Comparison of ENCODE assay signal across 8 cellular contexts in genomic region chr9:117718085-117718484, GRCh38. TPM values are rescaled to one million over a fixed set of nuclear protein-coding genes. Genes with fewer than 3 reads are reported as not detected.
DNase-seq lines count a peak whose midpoint lies in the region; ATAC-seq, FAIRE-seq and TF ChIP-seq lines count a peak whose summit lies in the region.
"Had no signal": no experiment of that assay in that cellular context is flagged by ENCODE, and none has a peak within 500 bp of the region (broad histone marks: within the 10 kb centered on the region; RNA-seq: fewer than 3 reads in every experiment).

No MANE protein-coding gene starts in this region.

- DNase-seq in GM19239 (ENCODE audit: insufficient read length, low spot score) (peak; percentile 35), OCI-M1 (lab: John Stamatoyannopoulos, UW) (peak; percentile 87), mucosa of descending colon (peak in 1 of 3 donors; percentile 62), epidermal melanocyte (ENCODE audit: insufficient read length, low spot score) (no peak), NCI-H128 (lab: John Stamatoyannopoulos, UW; ENCODE audit: unreplicated experiment) (no peak)
- no peak for DNase-seq in CD8-positive, alpha-beta T cell

- intact Hi-C loops in mucosa of descending colon (cut with DNase I, micrococcal nuclease), result no loop called here
- intact Hi-C loops in CD8-positive, alpha-beta T cell (cut with DNase I, micrococcal nuclease), result no loop called here

- no peak overlapping the region for H3K27ac Mint-ChIP-seq in CD8-positive, alpha-beta T cell

- TF ChIP-seq CTCF in mucosa of descending colon (IDR thresholded peaks at IDR 0.05), result no peak
- no peak for TF ChIP-seq CTCF in CD8-positive, alpha-beta T cell (IDR thresholded peaks at IDR 0.05)

- no peak overlapping the region for H3K4me3 Mint-ChIP-seq in CD8-positive, alpha-beta T cell

- no peaks in the 10 kb centered on the region for H3K27me3 Mint-ChIP-seq in CD8-positive, alpha-beta T cell (ENCODE audit: low read depth)

- no peaks in the 10 kb centered on the region for H3K4me1 Mint-ChIP-seq in CD8-positive, alpha-beta T cell (ENCODE audit: low read depth)

- no peak overlapping the region for H3K4me3 ChIP-seq in mucosa of descending colon
- no peak overlapping the region for H3K4me3 ChIP-seq in CD8-positive, alpha-beta T cell (ENCODE audit: low read depth, low read length)
- H3K4me3 ChIP-seq: SK-N-MC had no signal

- no peaks in the 10 kb centered on the region for H3K36me3 Mint-ChIP-seq in CD8-positive, alpha-beta T cell

- peak; percentile 93 for FAIRE-seq in GM19239 (lab: Jason Lieb, UNC)

- CTCF ChIA-PET in CD8-positive, alpha-beta T cell (lab: Charles Lee), result no interaction called here

- POLR2A ChIA-PET in CD8-positive, alpha-beta T cell (lab: Charles Lee), result no interaction called here

- ATAC-seq in HG02938 (IDR thresholded peaks at IDR 0.05; ENCODE audit: unreplicated experiment) (peak; percentile 100), mucosa of descending colon (peak; percentile 85)
- no peak for ATAC-seq in CD8-positive, alpha-beta T cell

- no peaks in the 10 kb centered on the region for H3K9me3 Mint-ChIP-seq in CD8-positive, alpha-beta T cell

- peaks cover 8% of the 10 kb centered on the region for H3K4me1 ChIP-seq in mucosa of descending colon (ENCODE audit: low read depth)
- no peaks in the 10 kb centered on the region for H3K4me1 ChIP-seq in CD8-positive, alpha-beta T cell (ENCODE audit: insufficient read depth, low read length)

- H3K27me3 ChIP-seq in CD8-positive, alpha-beta T cell (ENCODE audit: insufficient read depth, low read length), result no peaks in the 10 kb centered on the region

- no peaks in the 10 kb centered on the region for H3K36me3 ChIP-seq in mucosa of descending colon (ENCODE audit: low read depth)
- no peaks in the 10 kb centered on the region for H3K36me3 ChIP-seq in CD8-positive, alpha-beta T cell (ENCODE audit: insufficient read depth, low read length)

- H3K27ac ChIP-seq in CD8-positive, alpha-beta T cell (ENCODE audit: low read depth, low read length), result no peak overlapping the region
- H3K27ac ChIP-seq: SK-N-MC had no signal

- H3K9me3 ChIP-seq in mucosa of descending colon, result no peaks in the 10 kb centered on the region
- H3K9me3 ChIP-seq in CD8-positive, alpha-beta T cell (ENCODE audit: low read length), result no peaks in the 10 kb centered on the region

RNA-seq across cellular contexts. Expression of gene TLR4, which starts 13.9 kb away (rescaled TPM):
- 10 to 100 TPM in 2 of 3 donors, 1 to 10 TPM in 1; 6.9 to 16.1 (median 14.9) TPM for total RNA-seq in mucosa of descending colon
- under 1 TPM; 0.08 to 0.17 TPM for total RNA-seq in CD8-positive, alpha-beta T cell

Comparison
In these comparisons a context has a peak if more than half of its experiments do, and no peak if none do; other contexts are left out.
1. DNase-seq: peak in GM19239 (single experiment) and OCI-M1 (single experiment); none in epidermal melanocyte (single experiment), NCI-H128 (single experiment) and CD8-positive, alpha-beta T cell (0 of 7).
2. RNA of gene TLR4, which starts 13.9 kb away (total RNA-seq): 6.9 to 16.1 TPM in mucosa of descending colon; 0.08 to 0.17 TPM in CD8-positive, alpha-beta T cell; every median in the first group is over 4 times any median in the second.